In genomic region chr9:94864862-94865435, GRCh38 we compare ENCODE assay signal across 10 cellular contexts.
DNase-seq lines count a peak whose midpoint lies in the region; ATAC-seq and TF ChIP-seq lines count a peak whose summit lies in the region.
"Had no signal": no experiment of that assay in that cellular context is flagged by ENCODE, and none has a peak within 500 bp of the region (broad histone marks: within the 10 kb centered on the region; RNA-seq: fewer than 3 reads in every experiment).

No MANE protein-coding gene starts in this region.

- no peaks in the 10 kb centered on the region for H3K27me3 ChIP-seq in fibroblast of lung (ENCODE audit: control insufficient read depth, insufficient read depth, low read length)
- H3K27me3 ChIP-seq in neuron (ENCODE audit: insufficient read depth, low read length) = no peaks in the 10 kb centered on the region
- H3K27me3 ChIP-seq in tibial nerve = no peaks in the 10 kb centered on the region

- no peak overlapping the region for H3K9ac ChIP-seq in fibroblast of lung (ENCODE audit: insufficient read depth, low read length)

- peak overlapping the region; percentile 59 for H3K4me2 ChIP-seq in fibroblast of lung (ENCODE audit: extremely low read depth, insufficient read depth, low read length)

- WGBS in tibial nerve, 2 donors = 37 to 43% methylated on average over 8 of the region's 8 CpGs

- H3K27ac ChIP-seq in fibroblast of lung (ENCODE audit: insufficient read depth, low read length) (peak overlapping the region; percentile 83), tibial nerve (peak overlapping the region; percentile 46 to 79 (median 64))

- no peaks in the 10 kb centered on the region for H3K79me2 ChIP-seq in fibroblast of lung (ENCODE audit: control insufficient read depth, insufficient read depth, low read length)

- no peak for ATAC-seq in HG03460 (IDR thresholded peaks at IDR 0.05; ENCODE audit: unreplicated experiment)
- no peak for ATAC-seq in GM21737 (IDR thresholded peaks at IDR 0.05; ENCODE audit: unreplicated experiment)

- H3K36me3 ChIP-seq in fibroblast of lung (ENCODE audit: control insufficient read depth, insufficient read depth, low read length) (no peaks in the 10 kb centered on the region), neuron (ENCODE audit: insufficient read depth, low read length) (no peaks in the 10 kb centered on the region), tibial nerve (no peaks in the 10 kb centered on the region)

- no peak for TF ChIP-seq CTCF in fibroblast of lung (conservative IDR thresholded peaks at IDR 0.05 in 1 of 2, IDR thresholded peaks at IDR 0.05 in 1 of 2; ENCODE audit: low read depth in 1 of 2, low read length in 2 of 2)
- TF ChIP-seq CTCF in tibial nerve (IDR thresholded peaks at IDR 0.05) = no peak

- TF ChIP-seq POLR2A in tibial nerve (IDR thresholded peaks at IDR 0.05) = no peak

- H4K20me1 ChIP-seq in fibroblast of lung (ENCODE audit: control insufficient read depth, extremely low read depth, insufficient read depth, low read length) = no peaks in the 10 kb centered on the region

- no peak overlapping the region for H2AFZ ChIP-seq in fibroblast of lung (ENCODE audit: low read length)
- peak overlapping the region; percentile 92 for H2AFZ ChIP-seq in neuron (ENCODE audit: low read depth, low read length)

- peak; percentile 80 for DNase-seq in NCI-H1092 treated with DMSO at 0.1 percent for 48 hours (lab: John Stamatoyannopoulos, UW)
- DNase-seq in NCI-H1092 (lab: John Stamatoyannopoulos, UW) = no peak
- DNase-seq in fibroblast of lung (ENCODE audit: low read depth in 2 of 2) = no peak
- DNase-seq in tibial nerve (ENCODE audit: low spot score in 2 of 2) = no peak
- no peak for DNase-seq in hippocampal formation (lab: John Stamatoyannopoulos, UW)
- DNase-seq: 8988T; activated CD4-positive, alpha-beta T cell treated with anti-CD3 and anti-CD28 coated beads, Interleukin-2, amount 50 U/mL, for 4 hours had no signal

- H3K9me3 ChIP-seq in fibroblast of lung (ENCODE audit: control insufficient read depth, insufficient read depth, low read depth, low read length) = no peaks in the 10 kb centered on the region
- H3K9me3 ChIP-seq in neuron (ENCODE audit: low read length) = no peaks in the 10 kb centered on the region
- no peaks in the 10 kb centered on the region for H3K9me3 ChIP-seq in tibial nerve

- peaks cover 46% of the 10 kb centered on the region for H3K4me1 ChIP-seq in fibroblast of lung (ENCODE audit: control insufficient read depth, extremely low read depth, insufficient read depth, low read length)
- H3K4me1 ChIP-seq in neuron (ENCODE audit: insufficient read depth, low read length) = peaks cover 21% of the 10 kb centered on the region
- peaks cover 0 to 75% (median 43%) of the 10 kb centered on the region in 4 donors for H3K4me1 ChIP-seq in tibial nerve

- no peak for TF ChIP-seq EP300 in tibial nerve (IDR thresholded peaks at IDR 0.05)

- peak overlapping the region in 1 of 4 experiments; percentile 0 for H3K4me3 ChIP-seq in fibroblast of lung (replicated peaks in 1 of 4; ENCODE audit: control extremely low read depth in 1 of 4, insufficient read depth in 1 of 4, low read depth in 3 of 4, low read length in 4 of 4)
- no peak overlapping the region for H3K4me3 ChIP-seq in neuron (ENCODE audit: low read length)
- no peak overlapping the region for H3K4me3 ChIP-seq in tibial nerve
